In genomic region chr11:122853971-122854446, GRCh38 we compare ENCODE assay signal across 9 cellular contexts. TPM values are rescaled to one million over a fixed set of nuclear protein-coding genes. Genes with fewer than 3 reads are reported as not detected.
DNase-seq lines count a peak whose midpoint lies in the region; ATAC-seq and TF ChIP-seq lines count a peak whose summit lies in the region.
"Had no signal": no experiment of that assay in that cellular context is flagged by ENCODE, and none has a peak within 500 bp of the region (broad histone marks: within the 10 kb centered on the region; RNA-seq: fewer than 3 reads in every experiment).

No MANE protein-coding gene starts in this region.

- H3K27ac Mint-ChIP-seq in activated naive CD8-positive, alpha-beta T cell treated with anti-CD3 and anti-CD28 coated beads, Interleukin-2, amount 50 U/mL, for 24 hours, result peak overlapping the region; percentile 33

- H3K9me3 ChIP-seq in right atrium auricular region (no peaks in the 10 kb centered on the region), sigmoid colon (no peaks in the 10 kb centered on the region)
- H3K9me3 ChIP-seq: BLaER1 treated with 17β-estradiol and CSF1 and Interleukin-3, amounts not matched to agents 10 nM and 100 nM had no signal

- H3K4me1 Mint-ChIP-seq in activated naive CD8-positive, alpha-beta T cell treated with anti-CD3 and anti-CD28 coated beads, Interleukin-2, amount 50 U/mL, for 24 hours, result peaks cover 88% of the 10 kb centered on the region

- no peak overlapping the region for H3K27ac ChIP-seq in right atrium auricular region
- H3K27ac ChIP-seq in sigmoid colon, result no peak overlapping the region

- H3K4me3 Mint-ChIP-seq in activated naive CD8-positive, alpha-beta T cell treated with anti-CD3 and anti-CD28 coated beads, Interleukin-2, amount 50 U/mL, for 24 hours, result no peak overlapping the region

- 32 to 38% methylated on average over 3 of the region's 3 CpGs for WGBS in sigmoid colon, 2 donors

- no peaks in the 10 kb centered on the region for H3K9me3 Mint-ChIP-seq in activated naive CD8-positive, alpha-beta T cell treated with anti-CD3 and anti-CD28 coated beads, Interleukin-2, amount 50 U/mL, for 24 hours

- H3K4me1 ChIP-seq in right atrium auricular region (no peaks in the 10 kb centered on the region), sigmoid colon (no peaks in the 10 kb centered on the region)

- intact Hi-C loops in sigmoid colon (cut with DNase I), result loop anchor here (5.0 kb wide), 3 partner anchors 57 to 272 kb away; no protein-coding TSS in a partner anchor

- no peaks in the 10 kb centered on the region for H3K27me3 ChIP-seq in right atrium auricular region
- peaks cover 0 to 9% (median 0%) of the 10 kb centered on the region in 3 donors for H3K27me3 ChIP-seq in sigmoid colon
- H3K27me3 ChIP-seq: BLaER1 treated with 17β-estradiol and CSF1 and Interleukin-3, amounts not matched to agents 10 nM and 100 nM had no signal

- H3K4me3 ChIP-seq in right atrium auricular region, result no peak overlapping the region
- no peak overlapping the region for H3K4me3 ChIP-seq in sigmoid colon
- H3K4me3 ChIP-seq: BLaER1 treated with 17β-estradiol and CSF1 and Interleukin-3, amounts not matched to agents 10 nM and 100 nM had no signal

- no peak for TF ChIP-seq POLR2A in sigmoid colon (IDR thresholded peaks at IDR 0.05)

- DNase-seq in NCI-H510A treated with DMSO at 0.1 percent for 48 hours (lab: John Stamatoyannopoulos, UW), result peak; percentile 29
- no peak for DNase-seq in NCI-H510A (lab: John Stamatoyannopoulos, UW)
- peak; percentile 84 to 89 for DNase-seq in Kasumi-1 (lab: John Stamatoyannopoulos, UW)
- peak; percentile 90 for DNase-seq in OCI-M1 (lab: John Stamatoyannopoulos, UW)
- DNase-seq in activated naive CD8-positive, alpha-beta T cell treated with anti-CD3 and anti-CD28 coated beads, Interleukin-2, amount 50 U/mL, for 24 hours, result peak; percentile 36
- peak; percentile 61 for DNase-seq in right atrium auricular region (ENCODE audit: low spot score)
- DNase-seq in sigmoid colon, result no peak

- ATAC-seq in activated naive CD8-positive, alpha-beta T cell treated with anti-CD3 and anti-CD28 coated beads, Interleukin-2, amount 50 U/mL, for 24 hours, result no peak
- ATAC-seq in HG03565 (IDR thresholded peaks at IDR 0.05; ENCODE audit: unreplicated experiment), result no peak

- peak in 1 of 2 donors; percentile 79 for TF ChIP-seq CTCF in right atrium auricular region (IDR thresholded peaks at IDR 0.05)
- peak; percentile 3 to 59 (median 45) for TF ChIP-seq CTCF in sigmoid colon (IDR thresholded peaks at IDR 0.05)

- no peak for TF ChIP-seq EP300 in sigmoid colon (IDR thresholded peaks at IDR 0.05)

- peaks cover 3% of the 10 kb centered on the region for H3K27me3 Mint-ChIP-seq in activated naive CD8-positive, alpha-beta T cell treated with anti-CD3 and anti-CD28 coated beads, Interleukin-2, amount 50 U/mL, for 24 hours

- peaks cover 65% of the 10 kb centered on the region for H3K36me3 Mint-ChIP-seq in activated naive CD8-positive, alpha-beta T cell treated with anti-CD3 and anti-CD28 coated beads, Interleukin-2, amount 50 U/mL, for 24 hours (ENCODE audit: low read depth)

- no peaks in the 10 kb centered on the region for H3K36me3 ChIP-seq in right atrium auricular region
- H3K36me3 ChIP-seq in sigmoid colon, result no peaks in the 10 kb centered on the region
- H3K36me3 ChIP-seq: BLaER1 treated with 17β-estradiol and CSF1 and Interleukin-3, amounts not matched to agents 10 nM and 100 nM had no signal

RNA-seq across cellular contexts. Expression of gene CRTAM, which starts 15.7 kb away (rescaled TPM):
- total RNA-seq in right atrium auricular region (under 1 TPM in 1 of 2 donors, not detected in 1; 0.24 TPM), sigmoid colon (under 1 TPM in 1 of 4 donors, not detected in 3; 0.41 TPM)
- polyA plus RNA-seq in sigmoid colon, result 1 to 10 TPM in 1 of 3 donors, not detected in 2; 1.5 TPM

RNA-seq across cellular contexts. Expression of gene JHY, which starts 28.6 kb away (rescaled TPM):
- total RNA-seq in right atrium auricular region (1 to 10 TPM; 3.5 TPM), sigmoid colon (1 to 10 TPM; 5.8 to 8.9 (median 6.3) TPM)
- polyA plus RNA-seq in sigmoid colon, result 1 to 10 TPM in 2 of 3 donors, under 1 TPM in 1; 0.46 to 1.5 (median 1.2) TPM

Comparison
In these comparisons a context has a peak if more than half of its experiments do, and no peak if none do; other contexts are left out.
1. DNase-seq: peak in NCI-H510A treated with DMSO at 0.1 percent for 48 hours (single experiment), Kasumi-1 (2 of 2), OCI-M1 (single experiment), activated naive CD8-positive, alpha-beta T cell treated with anti-CD3 and anti-CD28 coated beads, Interleukin-2, amount 50 U/mL, for 24 hours (single experiment) and right atrium auricular region (single experiment); none in NCI-H510A (single experiment) and sigmoid colon (single experiment).